Comparison of ENCODE assay signal across 6 cellular contexts in the genomic region with DNA sequence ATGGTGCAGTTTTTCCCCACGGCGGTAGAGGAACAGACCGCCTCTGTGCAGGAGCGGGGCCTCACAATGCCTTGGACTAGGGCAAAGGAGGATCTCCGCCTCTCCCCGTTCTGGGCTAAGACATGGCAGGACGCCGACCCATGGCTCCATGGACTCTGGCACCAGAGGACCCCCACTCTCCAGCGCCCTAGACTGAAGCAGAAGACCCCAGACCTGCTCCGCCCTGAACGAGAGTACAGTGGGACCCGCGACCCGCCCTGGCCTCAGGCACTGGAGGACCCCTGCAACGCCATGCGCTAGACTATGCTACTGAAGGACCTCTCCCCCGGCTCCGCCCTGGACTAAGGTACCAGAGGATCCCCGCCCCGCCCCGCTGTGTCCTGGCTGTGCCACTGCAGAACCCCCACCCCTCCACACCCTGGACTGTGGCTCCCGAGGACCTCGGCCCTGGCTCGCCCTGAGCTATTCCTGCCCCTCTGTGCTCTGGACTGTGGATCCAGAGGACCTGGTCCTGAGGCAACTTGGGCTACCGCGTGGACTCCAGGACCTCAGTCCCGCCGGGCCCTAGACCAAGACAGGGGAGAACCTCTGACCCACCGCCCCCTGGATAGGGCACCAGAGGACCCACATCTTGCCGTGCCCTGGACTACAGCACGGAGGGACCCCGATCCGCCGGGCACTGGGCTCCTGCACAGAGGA.
DNase-seq lines count a peak whose midpoint lies in the region; ATAC-seq and TF ChIP-seq lines count a peak whose summit lies in the region.
"Not testable (repeated sequence)": the region's sequence is repeated elsewhere in the genome, so short reads cannot be mapped to it uniquely, and the experiment has no call there.

No MANE protein-coding gene starts in this region.

- not testable (repeated sequence) for H3K4me3 Mint-ChIP-seq in central memory CD8-positive, alpha-beta T cell; stimulated activated memory B cell treated with anti-CD40 and anti-IgM and Interleukin-4, amounts not matched to agents 10 μg/mL and 1 μg/mL and 100 μg/mL, for 72 hours

- TF ChIP-seq CTCF in Panc1 (IDR thresholded peaks at IDR 0.05); mucosa of descending colon (IDR thresholded peaks at IDR 0.05); upper lobe of left lung (IDR thresholded peaks at IDR 0.05): not testable (repeated sequence)

- H3K27me3 ChIP-seq in Panc1 (ENCODE audit: control insufficient read depth, insufficient read depth, low read length); upper lobe of left lung: not testable (repeated sequence)

- H3K27ac ChIP-seq in Panc1 (ENCODE audit: low read length); upper lobe of left lung: not testable (repeated sequence)

- H3K27ac Mint-ChIP-seq in central memory CD8-positive, alpha-beta T cell (ENCODE audit: low read depth); stimulated activated memory B cell treated with anti-CD40 and anti-IgM and Interleukin-4, amounts not matched to agents 10 μg/mL and 1 μg/mL and 100 μg/mL, for 72 hours: not testable (repeated sequence)

- H3K9me3 Mint-ChIP-seq in central memory CD8-positive, alpha-beta T cell; stimulated activated memory B cell treated with anti-CD40 and anti-IgM and Interleukin-4, amounts not matched to agents 10 μg/mL and 1 μg/mL and 100 μg/mL, for 72 hours: not testable (repeated sequence)

- WGBS in upper lobe of left lung, 2 donors = no CpG with 5 or more reads among the region's 34 CpGs

- ATAC-seq in Panc1 = peak; percentile 51
- ATAC-seq in central memory CD8-positive, alpha-beta T cell (replicated peaks; ENCODE audit: extremely low read depth, poor library complexity, severe bottlenecking) = peak; percentile 37
- ATAC-seq in Right ventricle myocardium superior (ENCODE audit: poor library complexity) = not testable (repeated sequence)
- ATAC-seq in mucosa of descending colon = peak; percentile 47
- ATAC-seq in stimulated activated memory B cell treated with anti-CD40 and anti-IgM and Interleukin-4, amounts not matched to agents 10 μg/mL and 1 μg/mL and 100 μg/mL, for 72 hours = peak; percentile 12
- ATAC-seq in upper lobe of left lung (ENCODE audit: low FRiP score in 2 of 2) = peak; percentile 69 to 91

- H3K9me3 ChIP-seq in Panc1 (ENCODE audit: control insufficient read depth, insufficient read depth, low read depth, low read length); mucosa of descending colon; upper lobe of left lung: not testable (repeated sequence)

- not testable (repeated sequence) for H3K4me3 ChIP-seq in Panc1 (ENCODE audit: low read depth in 2 of 2, low read length in 2 of 2); mucosa of descending colon; upper lobe of left lung

- TF ChIP-seq EP300 in upper lobe of left lung (IDR thresholded peaks at IDR 0.05) = not testable (repeated sequence)

- H3K4me1 ChIP-seq in Panc1 (ENCODE audit: control insufficient read depth, insufficient read depth, low read length); mucosa of descending colon (ENCODE audit: low read depth); upper lobe of left lung: not testable (repeated sequence)

- CTCF ChIA-PET in Panc1 (lab: Charles Lee) = not testable (repeated sequence)

- not testable (repeated sequence) for BruUV-seq in Panc1 (replicated peaks; lab: Mats Ljungman, UMichigan)

- in situ Hi-C loops in Panc1 (cut with HindIII; ENCODE audit: low pct_unique_long_range_greater_than_20kb, low sequenced_read_pairs) = not testable (repeated sequence)

- H3K36me3 ChIP-seq in Panc1 (ENCODE audit: control insufficient read depth, insufficient read depth, low read length); mucosa of descending colon (ENCODE audit: low read depth); upper lobe of left lung: not testable (repeated sequence)

- TF ChIP-seq POLR2A in upper lobe of left lung (IDR thresholded peaks at IDR 0.05) = not testable (repeated sequence)

- intact Hi-C loops in Panc1 (cut with micrococcal nuclease; ENCODE audit: unreplicated experiment); Right ventricle myocardium superior (cut with DNase I); mucosa of descending colon (cut with DNase I, micrococcal nuclease): not testable (repeated sequence)

- not testable (repeated sequence) for H3K36me3 Mint-ChIP-seq in central memory CD8-positive, alpha-beta T cell (ENCODE audit: insufficient read depth); stimulated activated memory B cell treated with anti-CD40 and anti-IgM and Interleukin-4, amounts not matched to agents 10 μg/mL and 1 μg/mL and 100 μg/mL, for 72 hours

- POLR2A ChIA-PET in Panc1 (lab: Charles Lee) = not testable (repeated sequence)

- H3K27me3 Mint-ChIP-seq in central memory CD8-positive, alpha-beta T cell; stimulated activated memory B cell treated with anti-CD40 and anti-IgM and Interleukin-4, amounts not matched to agents 10 μg/mL and 1 μg/mL and 100 μg/mL, for 72 hours: not testable (repeated sequence)

- H3K4me1 Mint-ChIP-seq in central memory CD8-positive, alpha-beta T cell; stimulated activated memory B cell treated with anti-CD40 and anti-IgM and Interleukin-4, amounts not matched to agents 10 μg/mL and 1 μg/mL and 100 μg/mL, for 72 hours: not testable (repeated sequence)

- DNase-seq in Panc1 (ENCODE audit: low read depth, low spot score); central memory CD8-positive, alpha-beta T cell (ENCODE audit: low spot score in 2 of 2): not testable (repeated sequence)
- DNase-seq in Right ventricle myocardium superior = peak; percentile 24
- DNase-seq in mucosa of descending colon = peak in 1 of 3 donors; percentile 59
- peak in 1 of 2 donors; percentile 66 for DNase-seq in upper lobe of left lung
